In the genomic region with DNA sequence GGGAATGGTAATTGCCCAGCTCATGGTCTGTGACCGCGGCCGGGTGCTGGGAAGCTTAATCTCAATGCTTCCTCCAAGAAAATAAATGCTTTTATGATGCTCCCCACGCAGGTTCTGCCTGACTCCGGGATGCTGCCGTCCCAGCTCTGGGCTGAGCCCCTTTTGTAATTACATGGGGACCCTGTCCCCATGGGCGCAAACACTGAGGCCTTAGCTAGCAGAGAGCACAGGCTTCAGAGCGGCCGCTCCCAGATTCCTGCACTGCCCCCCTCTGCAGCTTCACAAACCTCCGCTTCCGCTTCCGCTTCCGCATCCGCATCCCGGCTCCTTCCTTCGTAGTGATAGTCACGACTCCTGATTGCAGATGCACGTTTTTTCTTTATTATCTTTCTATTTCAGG, we compare ENCODE assay signal across 15 cellular contexts.
A peak's percentile ranks its signal among the peaks of the same experiment; 100 is the strongest.
DNase-seq lines count a peak whose midpoint lies in the region; ATAC-seq and TF ChIP-seq lines count a peak whose summit lies in the region.
"Had no signal": no experiment of that assay in that cellular context is flagged by ENCODE, and none has a peak within 500 bp of the region (broad histone marks: within the 10 kb centered on the region; RNA-seq: fewer than 3 reads in every experiment).

No MANE protein-coding gene starts in this region.

- ATAC-seq in stimulated activated naive CD8-positive, alpha-beta T cell treated with anti-CD3 and anti-CD28 coated beads, Interleukin-15, amount 100 ng/mL, for 72 hours = no peak
- no peak for ATAC-seq in HG03521 (IDR thresholded peaks at IDR 0.05; ENCODE audit: unreplicated experiment)
- ATAC-seq: body of pancreas had no signal

- CTCF ChIA-PET in activated naive CD4-positive, alpha-beta T cell treated with anti-CD3 and anti-CD28 coated beads, Interleukin-2, amount 10 ng/mL, durations not matched to agents 7 days and 5 days (lab: Charles Lee) = no interaction called here

- H3K4me3 Mint-ChIP-seq in activated naive CD4-positive, alpha-beta T cell treated with anti-CD3 and anti-CD28 coated beads, Interleukin-2, amount 10 ng/mL, durations not matched to agents 7 days and 5 days = no peak overlapping the region
- peak overlapping the region in 3 of 5 donors; percentile 19 to 67 (median 33) for H3K4me3 Mint-ChIP-seq in immature natural killer cell
- H3K4me3 Mint-ChIP-seq in stimulated activated naive CD8-positive, alpha-beta T cell treated with anti-CD3 and anti-CD28 coated beads, Interleukin-15, amount 100 ng/mL, for 72 hours = peak overlapping the region in 1 of 2 donors; percentile 62

- no peaks in the 10 kb centered on the region for H3K9me3 ChIP-seq in WERI-Rb-1 (ENCODE audit: severe bottlenecking)
- H3K9me3 ChIP-seq: body of pancreas, SJSA1 had no signal

- peaks cover 3% of the 10 kb centered on the region for H3K4me1 Mint-ChIP-seq in activated naive CD4-positive, alpha-beta T cell treated with anti-CD3 and anti-CD28 coated beads, Interleukin-2, amount 10 ng/mL, durations not matched to agents 7 days and 5 days
- peaks cover 1 to 5% of the 10 kb centered on the region in 2 donors for H3K4me1 Mint-ChIP-seq in immature natural killer cell
- peaks cover 5% of the 10 kb centered on the region for H3K4me1 Mint-ChIP-seq in stimulated activated naive CD8-positive, alpha-beta T cell treated with anti-CD3 and anti-CD28 coated beads, Interleukin-15, amount 100 ng/mL, for 72 hours

- no peaks in the 10 kb centered on the region for H3K27me3 Mint-ChIP-seq in activated naive CD4-positive, alpha-beta T cell treated with anti-CD3 and anti-CD28 coated beads, Interleukin-2, amount 10 ng/mL, durations not matched to agents 7 days and 5 days
- H3K27me3 Mint-ChIP-seq in immature natural killer cell (ENCODE audit: low read depth in 3 of 3) = peaks cover 0 to 3% (median 2%) of the 10 kb centered on the region in 3 donors
- H3K27me3 Mint-ChIP-seq in stimulated activated naive CD8-positive, alpha-beta T cell treated with anti-CD3 and anti-CD28 coated beads, Interleukin-15, amount 100 ng/mL, for 72 hours = peaks cover 8% of the 10 kb centered on the region

- peak; percentile 10 for DNase-seq in activated naive CD4-positive, alpha-beta T cell treated with anti-CD3 and anti-CD28 coated beads, Interleukin-2, amount 50 U/mL, for 16 hours
- DNase-seq in activated naive CD4-positive, alpha-beta T cell treated with anti-CD3 and anti-CD28 coated beads, Interleukin-2, amount 10 ng/mL, durations not matched to agents 7 days and 5 days = no peak
- DNase-seq in WERI-Rb-1 (peak; percentile 0), immature natural killer cell (no peak), GM13976 (ENCODE audit: low spot score) (no peak), foreskin fibroblast (no peak)
- DNase-seq in stimulated activated naive CD8-positive, alpha-beta T cell treated with anti-CD3 and anti-CD28 coated beads, Interleukin-15, amount 100 ng/mL, for 72 hours = peak in 1 of 2 donors; percentile 6
- DNase-seq: activated CD4-positive, alpha-beta T cell treated with anti-CD3 and anti-CD28 coated beads, Interleukin-2, amount 50 U/mL, for 4 hours; activated gamma-delta T cell; EL; NCI-H446 treated with DMSO at 0.1 percent for 48 hours; stimulated activated CD4-positive, alpha-beta T cell treated with anti-CD3 and anti-CD28 coated beads, Interleukin-4, amount 100 ng/mL, for 1 hour had no signal

- no peak overlapping the region for H3K27ac ChIP-seq in WERI-Rb-1
- H3K27ac ChIP-seq: body of pancreas, SJSA1 had no signal

- H3K36me3 Mint-ChIP-seq in activated naive CD4-positive, alpha-beta T cell treated with anti-CD3 and anti-CD28 coated beads, Interleukin-2, amount 10 ng/mL, durations not matched to agents 7 days and 5 days = no peaks in the 10 kb centered on the region
- H3K36me3 Mint-ChIP-seq in immature natural killer cell = no peaks in the 10 kb centered on the region

- no peaks in the 10 kb centered on the region for H3K27me3 ChIP-seq in WERI-Rb-1 (ENCODE audit: insufficient read depth, low read depth, severe bottlenecking)
- H3K27me3 ChIP-seq: body of pancreas, SJSA1 had no signal

- TF ChIP-seq CTCF in WERI-Rb-1 (IDR thresholded peaks at IDR 0.05; ENCODE audit: low read depth, low read length) (no peak), GM13976 (IDR thresholded peaks at IDR 0.05; ENCODE audit: borderline replicate concordance, control extremely low read depth, extremely low read depth, insufficient read depth, missing control alignments) (no peak), foreskin fibroblast (IDR thresholded peaks at IDR 0.05; ENCODE audit: low read depth, low read length) (no peak)

- no peaks in the 10 kb centered on the region for H3K36me3 ChIP-seq in WERI-Rb-1
- H3K36me3 ChIP-seq: SJSA1 had no signal

- no peak overlapping the region for H3K27ac Mint-ChIP-seq in activated naive CD4-positive, alpha-beta T cell treated with anti-CD3 and anti-CD28 coated beads, Interleukin-2, amount 10 ng/mL, durations not matched to agents 7 days and 5 days
- no peak overlapping the region for H3K27ac Mint-ChIP-seq in immature natural killer cell
- peak overlapping the region; percentile 67 to 87 for H3K27ac Mint-ChIP-seq in stimulated activated naive CD8-positive, alpha-beta T cell treated with anti-CD3 and anti-CD28 coated beads, Interleukin-15, amount 100 ng/mL, for 72 hours

- in situ Hi-C loops in GM13976 (cut with MboI; ENCODE audit: low sequenced_read_pairs, unreplicated experiment) = no loop called here

- H3K4me3 ChIP-seq in WERI-Rb-1 (ENCODE audit: low read depth, low read length) (no peak overlapping the region), foreskin fibroblast (ENCODE audit: low read depth in 1 of 2, low read length in 2 of 2) (no peak overlapping the region)
- H3K4me3 ChIP-seq: body of pancreas, SJSA1 had no signal

- H3K9me3 Mint-ChIP-seq in activated naive CD4-positive, alpha-beta T cell treated with anti-CD3 and anti-CD28 coated beads, Interleukin-2, amount 10 ng/mL, durations not matched to agents 7 days and 5 days = no peaks in the 10 kb centered on the region
- no peaks in the 10 kb centered on the region for H3K9me3 Mint-ChIP-seq in immature natural killer cell
- H3K9me3 Mint-ChIP-seq in stimulated activated naive CD8-positive, alpha-beta T cell treated with anti-CD3 and anti-CD28 coated beads, Interleukin-15, amount 100 ng/mL, for 72 hours = no peaks in the 10 kb centered on the region

Comparison
In these comparisons a context has a peak if more than half of its experiments do, and no peak if none do; other contexts are left out.
1. DNase-seq: peak in activated naive CD4-positive, alpha-beta T cell treated with anti-CD3 and anti-CD28 coated beads, Interleukin-2, amount 50 U/mL, for 16 hours (single experiment) and WERI-Rb-1 (single experiment); none in activated naive CD4-positive, alpha-beta T cell treated with anti-CD3 and anti-CD28 coated beads, Interleukin-2, amount 10 ng/mL, durations not matched to agents 7 days and 5 days (single experiment), immature natural killer cell (0 of 3), GM13976 (single experiment) and foreskin fibroblast (0 of 2).
2. H3K27ac Mint-ChIP-seq: peak in stimulated activated naive CD8-positive, alpha-beta T cell treated with anti-CD3 and anti-CD28 coated beads, Interleukin-15, amount 100 ng/mL, for 72 hours (2 of 2); none in activated naive CD4-positive, alpha-beta T cell treated with anti-CD3 and anti-CD28 coated beads, Interleukin-2, amount 10 ng/mL, durations not matched to agents 7 days and 5 days (single experiment) and immature natural killer cell (0 of 6).